Comparison of ENCODE assay signal across 25 cellular contexts in genomic region chr4:6526171-6526570, GRCh38. TPM values are rescaled to one million over a fixed set of nuclear protein-coding genes. Genes with fewer than 3 reads are reported as not detected.
"Had no signal": no experiment of that assay in that cellular context is flagged by ENCODE, and none has a peak within 500 bp of the region (broad histone marks: within the 10 kb centered on the region; RNA-seq: fewer than 3 reads in every experiment).

No MANE protein-coding gene starts in this region.

- H3K27ac ChIP-seq: ascending aorta, body of pancreas had no signal

- H3K27me3 ChIP-seq: ascending aorta, body of pancreas had no signal

- H3K9me3 Mint-ChIP-seq: activated B cell treated with CpG ODN at 0.5 μM for 24 hours; activated CD4-positive, alpha-beta T cell treated with anti-CD3 and anti-CD28 coated beads, Interleukin-2, amount 10 ng/mL, durations not matched to agents 24 days and 14 days; activated naive CD4-positive, alpha-beta T cell treated with anti-CD3 and anti-CD28 coated beads, Interleukin-2, amount 50 U/mL, for 24 hours; activated T-cell treated with anti-CD3 and anti-CD28 coated beads, Interleukin-2, amount 50 U/mL, for 24 hours; activated T-helper 1 cell treated with anti-CD3 and anti-CD28 coated beads, Interleukin-12 subunit alpha, Interleukin-12 subunit beta, Interleukin-2, Interleukin-4 antibody, amounts not matched to agents 30 ng/mL and 10 ng/mL and 1 ng/mL, durations not matched to agents 14 hours and 24 hours and 36 hours had no signal

- H3K4me3 Mint-ChIP-seq: activated B cell treated with CpG ODN at 0.5 μM for 24 hours; activated CD4-positive, alpha-beta T cell treated with anti-CD3 and anti-CD28 coated beads, Interleukin-2, amount 10 ng/mL, durations not matched to agents 24 days and 14 days; activated CD8-positive, alpha-beta memory T cell treated with anti-CD3 and anti-CD28 coated beads, Interleukin-2, amount 10 ng/mL, durations not matched to agents 7 days and 5 days; activated naive CD4-positive, alpha-beta T cell treated with anti-CD3 and anti-CD28 coated beads, Interleukin-2, amount 50 U/mL, for 24 hours; activated T-cell treated with anti-CD3 and anti-CD28 coated beads, Interleukin-2, amount 50 U/mL, for 24 hours; activated T-helper 1 cell treated with anti-CD3 and anti-CD28 coated beads, Interleukin-12 subunit alpha, Interleukin-12 subunit beta, Interleukin-2, Interleukin-4 antibody, amounts not matched to agents 30 ng/mL and 10 ng/mL and 1 ng/mL, durations not matched to agents 14 hours and 24 hours and 36 hours; T-helper 17 cell had no signal

- H3K4me1 Mint-ChIP-seq: activated B cell treated with CpG ODN at 0.5 μM for 24 hours; activated CD4-positive, alpha-beta T cell treated with anti-CD3 and anti-CD28 coated beads, Interleukin-2, amount 10 ng/mL, durations not matched to agents 24 days and 14 days; activated CD8-positive, alpha-beta memory T cell treated with anti-CD3 and anti-CD28 coated beads, Interleukin-2, amount 10 ng/mL, durations not matched to agents 7 days and 5 days; activated naive CD4-positive, alpha-beta T cell treated with anti-CD3 and anti-CD28 coated beads, Interleukin-2, amount 50 U/mL, for 24 hours had no signal

- H3K4me3 ChIP-seq: ascending aorta, body of pancreas had no signal

- DNase-seq: activated B cell treated with CpG ODN at 0.5 μM for 24 hours; activated CD4-positive, alpha-beta T cell treated with anti-CD3 and anti-CD28 coated beads for 1 hour; activated CD4-positive, alpha-beta T cell treated with anti-CD3 and anti-CD28 coated beads, Interleukin-2, amount 10 ng/mL, durations not matched to agents 24 days and 14 days; activated CD4-positive, alpha-beta T cell treated with anti-CD3 and anti-CD28 coated beads, Interleukin-2, amount 50 U/mL, for 48 hours; activated CD8-positive, alpha-beta memory T cell treated with anti-CD3 and anti-CD28 coated beads, Interleukin-2, amount 10 ng/mL, durations not matched to agents 7 days and 5 days; activated effector memory CD4-positive, alpha-beta T cell treated with Interleukin-2 at 50 U/mL for 16 hours; activated naive CD4-positive, alpha-beta T cell; activated T-cell treated with anti-CD3 and anti-CD28 coated beads, Interleukin-2, amount 50 U/mL, for 24 hours; body of pancreas; central memory CD4-positive, alpha-beta T cell; MM.1S; NCI-H1105; NCI-H146; NCI-H1930; NCI-H2107; NCI-H2171 treated with DMSO at 0.1 percent for 48 hours; NCI-H226; NCI-H510A; PC-3; SIG-M5; T-helper 17 cell; T-helper 9 cell had no signal

- ATAC-seq: activated CD8-positive, alpha-beta memory T cell treated with anti-CD3 and anti-CD28 coated beads, Interleukin-2, amount 10 ng/mL, durations not matched to agents 7 days and 5 days; body of pancreas; PC-3; T-helper 17 cell had no signal

- H3K27ac Mint-ChIP-seq: activated B cell treated with CpG ODN at 0.5 μM for 24 hours; activated CD4-positive, alpha-beta T cell treated with anti-CD3 and anti-CD28 coated beads, Interleukin-2, amount 10 ng/mL, durations not matched to agents 24 days and 14 days; activated CD8-positive, alpha-beta memory T cell treated with anti-CD3 and anti-CD28 coated beads, Interleukin-2, amount 10 ng/mL, durations not matched to agents 7 days and 5 days; activated naive CD4-positive, alpha-beta T cell treated with anti-CD3 and anti-CD28 coated beads, Interleukin-2, amount 50 U/mL, for 24 hours; activated T-cell treated with anti-CD3 and anti-CD28 coated beads, Interleukin-2, amount 50 U/mL, for 24 hours; activated T-helper 1 cell treated with anti-CD3 and anti-CD28 coated beads, Interleukin-12 subunit alpha, Interleukin-12 subunit beta, Interleukin-2, Interleukin-4 antibody, amounts not matched to agents 30 ng/mL and 10 ng/mL and 1 ng/mL, durations not matched to agents 14 hours and 24 hours and 36 hours; T-helper 17 cell had no signal

- H3K4me1 ChIP-seq: ascending aorta, body of pancreas had no signal

- H3K36me3 Mint-ChIP-seq: activated CD8-positive, alpha-beta memory T cell treated with anti-CD3 and anti-CD28 coated beads, Interleukin-2, amount 10 ng/mL, durations not matched to agents 7 days and 5 days; activated naive CD4-positive, alpha-beta T cell treated with anti-CD3 and anti-CD28 coated beads, Interleukin-2, amount 50 U/mL, for 24 hours had no signal

- H3K27me3 Mint-ChIP-seq: activated CD4-positive, alpha-beta T cell treated with anti-CD3 and anti-CD28 coated beads, Interleukin-2, amount 10 ng/mL, durations not matched to agents 24 days and 14 days; activated CD8-positive, alpha-beta memory T cell treated with anti-CD3 and anti-CD28 coated beads, Interleukin-2, amount 10 ng/mL, durations not matched to agents 7 days and 5 days; activated naive CD4-positive, alpha-beta T cell treated with anti-CD3 and anti-CD28 coated beads, Interleukin-2, amount 50 U/mL, for 24 hours had no signal

- H3K9me3 ChIP-seq: ascending aorta, body of pancreas had no signal

RNA-seq across cellular contexts. Expression of gene PPP2R2C, which starts 53.8 kb away (rescaled TPM):
- total RNA-seq: activated B cell treated with CpG ODN at 0.5 μM for 24 hours; activated CD4-positive, alpha-beta T cell treated with anti-CD3 and anti-CD28 coated beads, Interleukin-2, amount 10 ng/mL, durations not matched to agents 24 days and 14 days; activated CD8-positive, alpha-beta memory T cell treated with anti-CD3 and anti-CD28 coated beads, Interleukin-2, amount 10 ng/mL, durations not matched to agents 7 days and 5 days; activated T-helper 1 cell treated with anti-CD3 and anti-CD28 coated beads, Interleukin-12 subunit alpha, Interleukin-12 subunit beta, Interleukin-2, Interleukin-4 antibody, amounts not matched to agents 30 ng/mL and 10 ng/mL and 1 ng/mL, durations not matched to agents 14 hours and 24 hours and 36 hours; T-helper 17 cell had no signal
